In the genomic region with DNA sequence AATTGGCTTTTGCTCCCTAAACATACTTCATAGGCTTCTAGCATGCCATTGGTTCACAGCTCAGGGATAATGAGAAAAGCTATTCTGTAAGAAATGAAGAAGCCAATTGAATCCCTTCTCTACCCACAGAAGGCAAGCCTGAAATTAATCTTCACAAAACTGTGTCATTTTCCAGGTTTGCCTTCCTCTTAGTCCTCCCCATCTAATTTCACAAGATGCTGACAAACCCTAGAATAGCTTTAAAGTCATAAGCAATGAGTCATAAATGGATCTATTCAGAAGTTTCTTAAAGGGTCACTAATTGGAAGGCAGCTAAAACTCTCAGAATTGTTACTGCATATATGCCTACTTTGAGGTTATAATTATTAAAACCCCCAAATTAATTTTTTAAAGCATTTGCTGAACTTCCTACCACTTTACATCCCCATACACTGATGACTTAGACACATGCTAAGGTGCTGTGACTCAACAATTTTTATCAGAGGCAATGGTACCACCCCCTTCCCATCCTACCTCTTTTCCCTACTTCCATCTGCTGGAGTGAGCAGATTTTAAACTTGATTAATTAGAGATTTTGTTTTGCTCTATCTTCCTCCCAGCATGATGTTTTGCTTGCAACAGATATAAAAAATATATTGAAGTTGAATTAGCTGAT, we compare ENCODE assay signal across 1 cellular context.
TF ChIP-seq lines count a peak whose summit lies in the region.

No MANE protein-coding gene starts in this region.

TF ChIP-seq in endothelial cell of umbilical vein, 7 proteins besides CTCF, POLR2A, EP300 and RAD21:
- TF ChIP-seq EZH2 (IDR thresholded peaks at IDR 0.05; ENCODE audit: borderline replicate concordance, low read depth, low read length, severe bottlenecking) (no peak), FOS (IDR thresholded peaks at IDR 0.05; ENCODE audit: borderline replicate concordance, insufficient read depth, low read length) (peak; percentile 51), JUN (IDR thresholded peaks at IDR 0.05; ENCODE audit: borderline replicate concordance, insufficient read depth, insufficient read length, low read depth) (peak; percentile 13), GATA2 (IDR thresholded peaks at IDR 0.05; ENCODE audit: insufficient read depth, insufficient read length, low read depth, low read length) (no peak)
- TF ChIP-seq, protein P1, sequence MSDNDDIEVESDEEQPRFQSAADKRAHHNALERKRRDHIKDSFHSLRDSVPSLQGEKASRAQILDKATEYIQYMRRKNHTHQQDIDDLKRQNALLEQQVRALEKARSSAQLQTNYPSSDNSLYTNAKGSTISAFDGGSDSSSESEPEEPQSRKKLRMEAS (IDR thresholded peaks at IDR 0.05; ENCODE audit: insufficient read depth, insufficient read length), result no peak
